Comparison of ENCODE assay signal across 8 cellular contexts in genomic region chr1:116504308-116505156, GRCh38.
DNase-seq lines count a peak whose midpoint lies in the region; ATAC-seq and TF ChIP-seq lines count a peak whose summit lies in the region.

No MANE protein-coding gene starts in this region.

- H3K27ac ChIP-seq in CD4-positive, alpha-beta T cell (ENCODE audit: low read depth, low read length): peak overlapping the region; percentile 76
- H3K27ac ChIP-seq in colonic mucosa: peak overlapping the region; percentile 49
- no peak overlapping the region for H3K27ac ChIP-seq in testis

- peak overlapping the region; percentile 89 for H3K27ac Mint-ChIP-seq in CD4-positive, alpha-beta T cell
- H3K27ac Mint-ChIP-seq in naive thymus-derived CD8-positive, alpha-beta T cell: peak overlapping the region; percentile 69 to 97 (median 85)

- no peak for TF ChIP-seq POLR2A in testis (IDR thresholded peaks at IDR 0.05)

- no peaks in the 10 kb centered on the region for H3K36me3 Mint-ChIP-seq in CD4-positive, alpha-beta T cell (ENCODE audit: low read depth)
- H3K36me3 Mint-ChIP-seq in naive thymus-derived CD8-positive, alpha-beta T cell: no peaks in the 10 kb centered on the region

- H3K4me1 Mint-ChIP-seq in CD4-positive, alpha-beta T cell (ENCODE audit: low read depth): peaks cover 55% of the 10 kb centered on the region
- H3K4me1 Mint-ChIP-seq in naive thymus-derived CD8-positive, alpha-beta T cell: peaks cover 17 to 65% (median 35%) of the 10 kb centered on the region in 4 donors

- DNase-seq in CD4-positive, alpha-beta T cell: peak; percentile 67 to 86 (median 80)
- peak in 74 of 76 experiments; percentile 33 to 88 (median 74) for DNase-seq in HUDEP-2 (lab: John Stamatoyannopoulos, UW; ENCODE audit: unreplicated experiment in 76 of 76)
- peak; percentile 76 for DNase-seq in activated CD4-positive, alpha-beta T cell treated with anti-CD3 and anti-CD28 coated beads for 1 hour
- DNase-seq in colonic mucosa: no peak
- DNase-seq in naive thymus-derived CD8-positive, alpha-beta T cell: peak; percentile 44 to 91 (median 78)
- DNase-seq in testis: peak; percentile 55
- DNase-seq in NCI-H446 treated with DMSO at 0.1 percent for 48 hours (lab: John Stamatoyannopoulos, UW): no peak

- ATAC-seq in CD4-positive, alpha-beta T cell (ENCODE audit: poor library complexity): peak; percentile 95
- ATAC-seq in GM21447 (IDR thresholded peaks at IDR 0.05; ENCODE audit: unreplicated experiment): peak; percentile 84
- ATAC-seq in naive thymus-derived CD8-positive, alpha-beta T cell: peak; percentile 97 to 99

- no peaks in the 10 kb centered on the region for H3K27me3 ChIP-seq in CD4-positive, alpha-beta T cell (ENCODE audit: control insufficient read depth, insufficient read depth, low read length)
- H3K27me3 ChIP-seq in colonic mucosa (no peaks in the 10 kb centered on the region), testis (no peaks in the 10 kb centered on the region)

- no peak for TF ChIP-seq CTCF in CD4-positive, alpha-beta T cell (IDR thresholded peaks at IDR 0.05)
- TF ChIP-seq CTCF in colonic mucosa (IDR thresholded peaks at IDR 0.05) (no peak), testis (IDR thresholded peaks at IDR 0.05) (no peak)

- H3K9me3 ChIP-seq in CD4-positive, alpha-beta T cell (ENCODE audit: control insufficient read depth, low read length): no peaks in the 10 kb centered on the region
- no peaks in the 10 kb centered on the region for H3K9me3 ChIP-seq in colonic mucosa
- no peaks in the 10 kb centered on the region for H3K9me3 ChIP-seq in testis

- 81 to 91% methylated on average over 8 of the region's 8 CpGs for WGBS in testis, 2 donors

- intact Hi-C loops in CD4-positive, alpha-beta T cell (cut with DNase I, micrococcal nuclease): loop anchor here (1.0 to 5.0 kb wide), 5 partner anchors 11 to 787 kb away; partner anchors contain the start of gene CD58 (in 1 of the 2)
- intact Hi-C loops in colonic mucosa (cut with DNase I): no loop called here
- intact Hi-C loops in testis (cut with DNase I; ENCODE audit: low total_unique reads): no loop called here

- POLR2A ChIA-PET in CD4-positive, alpha-beta T cell (lab: Charles Lee): interaction anchor here (0.7 to 2.1 kb wide), 13 partner anchors 11 to 555 kb away, joined by 3 to 26 read pairs (median 3); partner anchors contain the start of genes CD58 and TTF2
- POLR2A ChIA-PET in naive thymus-derived CD8-positive, alpha-beta T cell (lab: Charles Lee): interaction anchor here (0.8 to 1.6 kb wide), 4 partner anchors 11 to 354 kb away, joined by 3 to 8 read pairs (median 4); no protein-coding TSS in a partner anchor

- H3K36me3 ChIP-seq in colonic mucosa: no peaks in the 10 kb centered on the region
- H3K36me3 ChIP-seq in testis (ENCODE audit: low read depth, missing control alignments): no peaks in the 10 kb centered on the region

- H3K9me3 Mint-ChIP-seq in CD4-positive, alpha-beta T cell: no peaks in the 10 kb centered on the region
- H3K9me3 Mint-ChIP-seq in naive thymus-derived CD8-positive, alpha-beta T cell: no peaks in the 10 kb centered on the region

- H3K9ac ChIP-seq in colonic mucosa (ENCODE audit: low read depth in 2 of 2, low read length in 2 of 2): peak overlapping the region in 1 of 2 donors; percentile 27

- H3K27me3 Mint-ChIP-seq in CD4-positive, alpha-beta T cell: no peaks in the 10 kb centered on the region
- no peaks in the 10 kb centered on the region for H3K27me3 Mint-ChIP-seq in naive thymus-derived CD8-positive, alpha-beta T cell

- H3K4me1 ChIP-seq in colonic mucosa (no peaks in the 10 kb centered on the region), testis (peaks cover 6% of the 10 kb centered on the region)

- H3K4me3 Mint-ChIP-seq in CD4-positive, alpha-beta T cell: peak overlapping the region; percentile 23
- peak overlapping the region; percentile 10 to 72 (median 53) for H3K4me3 Mint-ChIP-seq in naive thymus-derived CD8-positive, alpha-beta T cell

- no peak overlapping the region for H3K4me3 ChIP-seq in colonic mucosa
- no peak overlapping the region for H3K4me3 ChIP-seq in testis

- CTCF ChIA-PET in CD4-positive, alpha-beta T cell (lab: Charles Lee): interaction anchor here (0.5 to 5.3 kb wide), 10 partner anchors 10 to 365 kb away, joined by 3 to 25 read pairs (median 6); partner anchors contain the start of gene CD58

Comparison
In these comparisons a context has a peak if more than half of its experiments do, and no peak if none do; other contexts are left out.
1. DNase-seq: peak in CD4-positive, alpha-beta T cell (10 of 10), HUDEP-2 (74 of 76), activated CD4-positive, alpha-beta T cell treated with anti-CD3 and anti-CD28 coated beads for 1 hour (single experiment), naive thymus-derived CD8-positive, alpha-beta T cell (10 of 10) and testis (single experiment); none in colonic mucosa (single experiment) and NCI-H446 treated with DMSO at 0.1 percent for 48 hours (single experiment).
2. H3K27ac ChIP-seq: peak in CD4-positive, alpha-beta T cell (single experiment) and colonic mucosa (single experiment); none in testis (0 of 2).
3. intact Hi-C loops: an anchor here in CD4-positive, alpha-beta T cell (1.0 to 5.0 kb wide); none called in colonic mucosa and testis.
4. Peak in every context shown above with its lines, with median percentiles within 50 percentile points of each other: ATAC-seq.